In genomic region chr1:27192039-27192529, GRCh38 we compare ENCODE assay signal across 1 cellular context.
TF ChIP-seq lines count a peak whose summit lies in the region.

No MANE protein-coding gene starts in this region.

TF ChIP-seq in HepG2, 621 proteins besides CTCF, POLR2A, EP300 and RAD21 (continued from another document and continues in another):
- no peak for TF ChIP-seq CENPBD1 (CRISPR knock-in tag; IDR thresholded peaks at IDR 0.05; ENCODE audit: borderline replicate concordance, low read depth)
- TF ChIP-seq ZMYM4 (CRISPR knock-in tag; IDR thresholded peaks at IDR 0.05) = 0 out of 2 replicates have a peak, but pooled peaks have one; percentile 23
- no peak for TF ChIP-seq ELF1 (CRISPR knock-in tag; IDR thresholded peaks at IDR 0.05)
- 0 out of 2 replicates have a peak, but pooled peaks have one; percentile 15 for TF ChIP-seq KDM2A (CRISPR knock-in tag; IDR thresholded peaks at IDR 0.05; ENCODE audit: borderline replicate concordance, low read depth)
- TF ChIP-seq HES4 (CRISPR knock-in tag; IDR thresholded peaks at IDR 0.05; ENCODE audit: borderline replicate concordance) = no peak
- TF ChIP-seq ZFP1 (CRISPR knock-in tag; IDR thresholded peaks at IDR 0.05) = no peak
- no peak for TF ChIP-seq ATF7 (IDR thresholded peaks at IDR 0.05)
- no peak for TF ChIP-seq ATF7 (CRISPR knock-in tag; IDR thresholded peaks at IDR 0.05)
- peak; percentile 51; the same call in 1 of the 2 replicates for TF ChIP-seq GFI1 (CRISPR knock-in tag; IDR thresholded peaks at IDR 0.05; ENCODE audit: borderline replicate concordance)
- 0 out of 2 replicates have a peak, but pooled peaks have one; percentile 55 for TF ChIP-seq RNF2 (conservative IDR thresholded peaks at IDR 0.05; ENCODE audit: low read depth)
- TF ChIP-seq ZZZ3 (CRISPR knock-in tag; IDR thresholded peaks at IDR 0.05; ENCODE audit: borderline replicate concordance) = no peak
- TF ChIP-seq SNAPC5 (CRISPR knock-in tag; IDR thresholded peaks at IDR 0.05; ENCODE audit: borderline replicate concordance) = no peak
- TF ChIP-seq ZNF770 (CRISPR knock-in tag; IDR thresholded peaks at IDR 0.05) = peak; percentile 40; the same call in 1 of the 2 replicates
- TF ChIP-seq ATF1 (CRISPR knock-in tag; IDR thresholded peaks at IDR 0.05) = no peak
- no peak; the same call in 1 of the 2 replicates for TF ChIP-seq CREM (IDR thresholded peaks at IDR 0.05)
- TF ChIP-seq CREM (CRISPR knock-in tag; IDR thresholded peaks at IDR 0.05) = no peak
- TF ChIP-seq BORCS8-MEF2B (CRISPR knock-in tag; IDR thresholded peaks at IDR 0.05) = peak; percentile 64
- no peak for TF ChIP-seq ZUFSP (CRISPR knock-in tag; IDR thresholded peaks at IDR 0.05; ENCODE audit: borderline replicate concordance)
- TF ChIP-seq THAP11 (CRISPR knock-in tag; IDR thresholded peaks at IDR 0.05) = no peak; the same call in 1 of the 2 replicates
- no peak for TF ChIP-seq ATF6 (CRISPR knock-in tag; conservative IDR thresholded peaks at IDR 0.05)
- 0 out of 2 replicates have a peak, but pooled peaks have one; percentile 26 for TF ChIP-seq HMGXB3 (CRISPR knock-in tag; IDR thresholded peaks at IDR 0.05; ENCODE audit: borderline replicate concordance)
- TF ChIP-seq SOX6 (IDR thresholded peaks at IDR 0.05) = no peak
- TF ChIP-seq SOX6 (CRISPR knock-in tag; IDR thresholded peaks at IDR 0.05) = peak; percentile 46; the same call in 1 of the 2 replicates
- TF ChIP-seq RXRB (CRISPR knock-in tag; IDR thresholded peaks at IDR 0.05; ENCODE audit: borderline replicate concordance) = 0 out of 2 replicates have a peak, but pooled peaks have one; percentile 18
- no peak for TF ChIP-seq USF2 (IDR thresholded peaks at IDR 0.05; ENCODE audit: low read depth, low read length)
- no peak for TF ChIP-seq USF2 (CRISPR knock-in tag; IDR thresholded peaks at IDR 0.05; ENCODE audit: borderline replicate concordance)
- 0 out of 2 replicates have a peak, but pooled peaks have one; percentile 32 for TF ChIP-seq ZNF503 (CRISPR knock-in tag; IDR thresholded peaks at IDR 0.05)
- TF ChIP-seq NFAT5 (CRISPR knock-in tag; IDR thresholded peaks at IDR 0.05) = no peak
- no peak for TF ChIP-seq ZNF570 (CRISPR knock-in tag; IDR thresholded peaks at IDR 0.05; ENCODE audit: borderline replicate concordance)
- TF ChIP-seq ZNF513 (CRISPR knock-in tag; conservative IDR thresholded peaks at IDR 0.05) = no peak
- no peak for TF ChIP-seq ZNF468 (CRISPR knock-in tag; IDR thresholded peaks at IDR 0.05)
- TF ChIP-seq FOSL2 (CRISPR knock-in tag; IDR thresholded peaks at IDR 0.05) = peak; percentile 95
- TF ChIP-seq LCORL (IDR thresholded peaks at IDR 0.05) = peak; percentile 63
- TF ChIP-seq LCORL (CRISPR knock-in tag; IDR thresholded peaks at IDR 0.05) = peak; percentile 82
- TF ChIP-seq BRD4 (CRISPR knock-in tag; IDR thresholded peaks at IDR 0.05) = no peak
- TF ChIP-seq ZNF264 (CRISPR knock-in tag; IDR thresholded peaks at IDR 0.05) = no peak
- no peak for TF ChIP-seq KLF12 (CRISPR knock-in tag; IDR thresholded peaks at IDR 0.05; ENCODE audit: borderline replicate concordance)
- TF ChIP-seq MIER3 (CRISPR knock-in tag; IDR thresholded peaks at IDR 0.05; ENCODE audit: borderline replicate concordance) = peak; percentile 52; the same call in 1 of the 2 replicates
